In genomic region chr4:145618912-145619638, GRCh38 we compare ENCODE assay signal across 1 cellular context.
TF ChIP-seq lines count a peak whose summit lies in the region.

Gene MMAA (plus strand): TSS chr4:145619385. CDS start chr4:145639140, 19,755 bp downstream.

TF ChIP-seq in HepG2, 621 proteins besides CTCF, POLR2A, EP300 and RAD21 (continued from another document and continues in another):
- no peak for TF ChIP-seq ZMAT5 (CRISPR knock-in tag; IDR thresholded peaks at IDR 0.05; ENCODE audit: borderline replicate concordance, low read depth)
- no peak for TF ChIP-seq SATB2 (CRISPR knock-in tag; IDR thresholded peaks at IDR 0.05)
- TF ChIP-seq ZNF280D (CRISPR knock-in tag; IDR thresholded peaks at IDR 0.05), result no peak; the same call in 1 of the 2 replicates
- TF ChIP-seq ZNF563 (CRISPR knock-in tag; IDR thresholded peaks at IDR 0.05), result peak; percentile 64; the same call in 1 of the 2 replicates
- TF ChIP-seq RBM22 (optimal IDR thresholded peaks at IDR 0.05; ENCODE audit: low read length), result peak; percentile 47
- TF ChIP-seq ZNF691 (CRISPR knock-in tag; IDR thresholded peaks at IDR 0.05; ENCODE audit: borderline replicate concordance, low read depth), result no peak; the same call in none of the 2 replicates
- peak; percentile 82; the same call in 1 of the 2 replicates for TF ChIP-seq ZNF564 (CRISPR knock-in tag; IDR thresholded peaks at IDR 0.05)
- TF ChIP-seq ERF (CRISPR knock-in tag; IDR thresholded peaks at IDR 0.05), result peak; percentile 92
- no peak for TF ChIP-seq ZNF234 (CRISPR knock-in tag; conservative IDR thresholded peaks at IDR 0.05)
- TF ChIP-seq SAP130 (CRISPR knock-in tag; IDR thresholded peaks at IDR 0.05; ENCODE audit: low read depth), result peak; percentile 92
- no peak for TF ChIP-seq ZKSCAN5 (CRISPR knock-in tag; IDR thresholded peaks at IDR 0.05)
- TF ChIP-seq SMAD3 (CRISPR knock-in tag; IDR thresholded peaks at IDR 0.05), result peak; percentile 42; the same call in 1 of the 2 replicates
- peak; percentile 62; the same call in 1 of the 2 replicates for TF ChIP-seq PAXIP1 (CRISPR knock-in tag; conservative IDR thresholded peaks at IDR 0.05)
- TF ChIP-seq HES4 (CRISPR knock-in tag; IDR thresholded peaks at IDR 0.05; ENCODE audit: borderline replicate concordance), result peak; percentile 56; the same call in 1 of the 2 replicates
- peak; percentile 89 for TF ChIP-seq ARID5B (CRISPR knock-in tag; IDR thresholded peaks at IDR 0.05)
- no peak for TF ChIP-seq ZNF354B (CRISPR knock-in tag; IDR thresholded peaks at IDR 0.05)
- peak; percentile 68; the same call in 1 of the 2 replicates for TF ChIP-seq ZNF318 (CRISPR knock-in tag; IDR thresholded peaks at IDR 0.05)
- peak; percentile 80 for TF ChIP-seq ZNF350 (CRISPR knock-in tag; IDR thresholded peaks at IDR 0.05; ENCODE audit: borderline replicate concordance, low read depth)
- TF ChIP-seq ETV5 (CRISPR knock-in tag; IDR thresholded peaks at IDR 0.05; ENCODE audit: borderline replicate concordance), result peak; percentile 93
- 0 out of 2 replicates have a peak, but pooled peaks have one; percentile 59 for TF ChIP-seq STAT6 (CRISPR knock-in tag; IDR thresholded peaks at IDR 0.05; ENCODE audit: borderline replicate concordance)
- TF ChIP-seq HOXA9 (CRISPR knock-in tag; IDR thresholded peaks at IDR 0.05; ENCODE audit: borderline replicate concordance), result 0 out of 2 replicates have a peak, but pooled peaks have one; percentile 64
- TF ChIP-seq BRCA1 (CRISPR knock-in tag; IDR thresholded peaks at IDR 0.05), result no peak; the same call in 1 of the 2 replicates
- 0 out of 2 replicates have a peak, but pooled peaks have one; percentile 42 for TF ChIP-seq PRDM4 (CRISPR knock-in tag; IDR thresholded peaks at IDR 0.05; ENCODE audit: borderline replicate concordance)
- no peak for TF ChIP-seq ONECUT2 (CRISPR knock-in tag; IDR thresholded peaks at IDR 0.05)
- TF ChIP-seq ZNF550 (CRISPR knock-in tag; IDR thresholded peaks at IDR 0.05; ENCODE audit: borderline replicate concordance), result no peak; the same call in 1 of the 2 replicates
